Comparison of ENCODE assay signal across 1 cellular context in the genomic region with DNA sequence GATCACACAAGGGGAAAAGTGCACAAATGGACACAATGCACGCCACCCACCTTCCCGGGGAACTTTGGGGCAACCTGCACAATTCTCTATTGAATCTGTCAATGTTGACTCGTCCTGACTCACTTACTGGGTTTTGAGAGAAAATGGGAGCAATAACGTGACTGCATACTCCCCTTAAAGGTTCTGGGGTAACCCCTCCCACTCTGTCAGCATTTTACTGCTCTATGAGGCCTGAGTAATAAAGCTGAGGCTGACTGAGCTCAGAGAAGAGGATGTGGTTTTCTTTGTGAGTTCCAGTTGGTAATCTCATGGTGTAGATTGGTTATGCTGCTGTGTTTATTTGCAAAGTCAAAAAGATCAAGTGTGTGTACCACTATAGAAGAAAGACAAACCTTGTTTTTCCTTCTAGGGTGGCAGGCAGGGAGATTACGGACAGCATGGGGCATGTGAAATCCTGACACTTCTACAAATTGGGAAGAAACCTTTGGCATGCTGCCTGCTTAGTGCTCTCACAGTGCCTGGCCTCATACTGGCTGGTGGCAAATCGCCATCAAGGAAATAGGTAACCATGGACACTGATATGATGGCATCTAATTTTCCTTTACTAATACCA.
TF ChIP-seq lines count a peak whose summit lies in the region.

No MANE protein-coding gene starts in this region.

TF ChIP-seq in HEK293, 187 proteins besides CTCF, POLR2A, EP300 and RAD21 (continued from another document and continues in another):
- TF ChIP-seq ZNF521 (tag by site-specific recombination; IDR thresholded peaks at IDR 0.05) (no peak), GLIS2 (tag by site-specific recombination; IDR thresholded peaks at IDR 0.05) (no peak), GLIS1 (tag by site-specific recombination; IDR thresholded peaks at IDR 0.05) (peak; percentile 91), ZNF239 (tag by site-specific recombination; IDR thresholded peaks at IDR 0.05) (no peak), ZEB2 (tag by site-specific recombination; IDR thresholded peaks at IDR 0.05) (peak; percentile 54; the same call in 1 of the 2 replicates), FEZF1 (tag by site-specific recombination; IDR thresholded peaks at IDR 0.05) (peak; percentile 99), ZBTB48 (tag by site-specific recombination; IDR thresholded peaks at IDR 0.05) (no peak), ZBTB7A (tag by site-specific recombination; IDR thresholded peaks at IDR 0.05; ENCODE audit: low read depth) (no peak), ZNF514 (tag by site-specific recombination; IDR thresholded peaks at IDR 0.05) (no peak), PRDM1 (tag by site-specific recombination; IDR thresholded peaks at IDR 0.05) (no peak), ZNF621 (tag by site-specific recombination; IDR thresholded peaks at IDR 0.05) (no peak), ZNF610 (tag by site-specific recombination; IDR thresholded peaks at IDR 0.05; ENCODE audit: borderline replicate concordance) (0 out of 2 replicates have a peak, but pooled peaks have one; percentile 68), WT1 (tag by site-specific recombination; IDR thresholded peaks at IDR 0.05) (peak; percentile 63; the same call in 1 of the 2 replicates), TCF7L2 (IDR thresholded peaks at IDR 0.05; ENCODE audit: borderline replicate concordance, low read depth, low read length) (no peak), ZNF555 (tag by site-specific recombination; conservative IDR thresholded peaks at IDR 0.05) (no peak), ZFP41 (tag by site-specific recombination; IDR thresholded peaks at IDR 0.05; ENCODE audit: borderline replicate concordance) (no peak), ZNF416 (tag by site-specific recombination; IDR thresholded peaks at IDR 0.05) (no peak), IKZF3 (tag by site-specific recombination; IDR thresholded peaks at IDR 0.05) (peak; percentile 91), ZXDB (tag by site-specific recombination; IDR thresholded peaks at IDR 0.05) (peak; percentile 96)
- TF ChIP-seq, protein P1, sequence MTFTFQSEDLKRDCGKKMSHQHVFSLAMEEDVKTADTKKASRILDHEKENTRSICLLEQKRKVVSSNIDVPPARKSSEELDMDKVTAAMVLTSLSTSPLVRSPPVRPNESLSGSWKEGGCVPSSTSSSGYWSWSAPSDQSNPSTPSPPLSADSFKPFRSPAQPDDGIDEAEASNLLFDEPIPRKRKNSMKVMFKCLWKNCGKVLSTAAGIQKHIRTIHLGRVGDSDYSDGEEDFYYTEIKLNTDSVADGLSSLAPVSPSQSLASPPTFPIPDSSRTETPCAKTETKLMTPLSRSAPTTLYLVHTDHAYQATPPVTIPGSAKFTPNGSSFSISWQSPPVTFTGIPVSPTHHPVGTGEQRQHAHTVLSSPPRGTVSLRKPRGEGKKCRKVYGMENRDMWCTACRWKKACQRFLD (tag by site-specific recombination; IDR thresholded peaks at IDR 0.05), result no peak
- TF ChIP-seq, protein P2, sequence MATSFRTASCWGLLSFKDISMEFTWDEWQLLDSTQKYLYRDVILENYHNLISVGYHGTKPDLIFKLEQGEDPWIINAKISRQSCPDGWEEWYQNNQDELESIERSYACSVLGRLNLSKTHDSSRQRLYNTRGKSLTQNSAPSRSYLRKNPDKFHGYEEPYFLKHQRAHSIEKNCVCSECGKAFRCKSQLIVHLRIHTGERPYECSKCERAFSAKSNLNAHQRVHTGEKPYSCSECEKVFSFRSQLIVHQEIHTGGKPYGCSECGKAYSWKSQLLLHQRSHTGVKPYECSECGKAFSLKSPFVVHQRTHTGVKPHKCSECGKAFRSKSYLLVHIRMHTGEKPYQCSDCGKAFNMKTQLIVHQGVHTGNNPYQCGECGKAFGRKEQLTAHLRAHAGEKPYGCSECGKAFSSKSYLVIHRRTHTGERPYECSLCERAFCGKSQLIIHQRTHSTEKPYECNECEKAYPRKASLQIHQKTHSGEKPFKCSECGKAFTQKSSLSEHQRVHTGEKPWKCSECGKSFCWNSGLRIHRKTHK (tag by site-specific recombination; IDR thresholded peaks at IDR 0.05), result no peak
- TF ChIP-seq, protein P3, sequence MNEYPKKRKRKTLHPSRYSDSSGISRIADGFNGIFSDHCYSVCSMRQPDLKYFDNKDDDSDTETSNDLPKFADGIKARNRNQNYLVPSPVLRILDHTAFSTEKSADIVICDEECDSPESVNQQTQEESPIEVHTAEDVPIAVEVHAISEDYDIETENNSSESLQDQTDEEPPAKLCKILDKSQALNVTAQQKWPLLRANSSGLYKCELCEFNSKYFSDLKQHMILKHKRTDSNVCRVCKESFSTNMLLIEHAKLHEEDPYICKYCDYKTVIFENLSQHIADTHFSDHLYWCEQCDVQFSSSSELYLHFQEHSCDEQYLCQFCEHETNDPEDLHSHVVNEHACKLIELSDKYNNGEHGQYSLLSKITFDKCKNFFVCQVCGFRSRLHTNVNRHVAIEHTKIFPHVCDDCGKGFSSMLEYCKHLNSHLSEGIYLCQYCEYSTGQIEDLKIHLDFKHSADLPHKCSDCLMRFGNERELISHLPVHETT (tag by site-specific recombination; IDR thresholded peaks at IDR 0.05), result 0 out of 2 replicates have a peak, but pooled peaks have one; percentile 60
- TF ChIP-seq, protein P4, sequence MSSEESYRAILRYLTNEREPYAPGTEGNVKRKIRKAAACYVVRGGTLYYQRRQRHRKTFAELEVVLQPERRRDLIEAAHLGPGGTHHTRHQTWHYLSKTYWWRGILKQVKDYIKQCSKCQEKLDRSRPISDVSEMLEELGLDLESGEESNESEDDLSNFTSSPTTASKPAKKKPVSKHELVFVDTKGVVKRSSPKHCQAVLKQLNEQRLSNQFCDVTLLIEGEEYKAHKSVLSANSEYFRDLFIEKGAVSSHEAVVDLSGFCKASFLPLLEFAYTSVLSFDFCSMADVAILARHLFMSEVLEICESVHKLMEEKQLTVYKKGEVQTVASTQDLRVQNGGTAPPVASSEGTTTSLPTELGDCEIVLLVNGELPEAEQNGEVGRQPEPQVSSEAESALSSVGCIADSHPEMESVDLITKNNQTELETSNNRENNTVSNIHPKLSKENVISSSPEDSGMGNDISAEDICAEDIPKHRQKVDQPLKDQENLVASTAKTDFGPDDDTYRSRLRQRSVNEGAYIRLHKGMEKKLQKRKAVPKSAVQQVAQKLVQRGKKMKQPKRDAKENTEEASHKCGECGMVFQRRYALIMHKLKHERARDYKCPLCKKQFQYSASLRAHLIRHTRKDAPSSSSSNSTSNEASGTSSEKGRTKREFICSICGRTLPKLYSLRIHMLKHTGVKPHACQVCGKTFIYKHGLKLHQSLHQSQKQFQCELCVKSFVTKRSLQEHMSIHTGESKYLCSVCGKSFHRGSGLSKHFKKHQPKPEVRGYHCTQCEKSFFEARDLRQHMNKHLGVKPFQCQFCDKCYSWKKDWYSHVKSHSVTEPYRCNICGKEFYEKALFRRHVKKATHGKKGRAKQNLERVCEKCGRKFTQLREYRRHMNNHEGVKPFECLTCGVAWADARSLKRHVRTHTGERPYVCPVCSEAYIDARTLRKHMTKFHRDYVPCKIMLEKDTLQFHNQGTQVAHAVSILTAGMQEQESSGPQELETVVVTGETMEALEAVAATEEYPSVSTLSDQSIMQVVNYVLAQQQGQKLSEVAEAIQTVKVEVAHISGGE (tag by site-specific recombination; conservative IDR thresholded peaks at IDR 0.05; ENCODE audit: low read depth), result no peak
- TF ChIP-seq, protein P5, sequence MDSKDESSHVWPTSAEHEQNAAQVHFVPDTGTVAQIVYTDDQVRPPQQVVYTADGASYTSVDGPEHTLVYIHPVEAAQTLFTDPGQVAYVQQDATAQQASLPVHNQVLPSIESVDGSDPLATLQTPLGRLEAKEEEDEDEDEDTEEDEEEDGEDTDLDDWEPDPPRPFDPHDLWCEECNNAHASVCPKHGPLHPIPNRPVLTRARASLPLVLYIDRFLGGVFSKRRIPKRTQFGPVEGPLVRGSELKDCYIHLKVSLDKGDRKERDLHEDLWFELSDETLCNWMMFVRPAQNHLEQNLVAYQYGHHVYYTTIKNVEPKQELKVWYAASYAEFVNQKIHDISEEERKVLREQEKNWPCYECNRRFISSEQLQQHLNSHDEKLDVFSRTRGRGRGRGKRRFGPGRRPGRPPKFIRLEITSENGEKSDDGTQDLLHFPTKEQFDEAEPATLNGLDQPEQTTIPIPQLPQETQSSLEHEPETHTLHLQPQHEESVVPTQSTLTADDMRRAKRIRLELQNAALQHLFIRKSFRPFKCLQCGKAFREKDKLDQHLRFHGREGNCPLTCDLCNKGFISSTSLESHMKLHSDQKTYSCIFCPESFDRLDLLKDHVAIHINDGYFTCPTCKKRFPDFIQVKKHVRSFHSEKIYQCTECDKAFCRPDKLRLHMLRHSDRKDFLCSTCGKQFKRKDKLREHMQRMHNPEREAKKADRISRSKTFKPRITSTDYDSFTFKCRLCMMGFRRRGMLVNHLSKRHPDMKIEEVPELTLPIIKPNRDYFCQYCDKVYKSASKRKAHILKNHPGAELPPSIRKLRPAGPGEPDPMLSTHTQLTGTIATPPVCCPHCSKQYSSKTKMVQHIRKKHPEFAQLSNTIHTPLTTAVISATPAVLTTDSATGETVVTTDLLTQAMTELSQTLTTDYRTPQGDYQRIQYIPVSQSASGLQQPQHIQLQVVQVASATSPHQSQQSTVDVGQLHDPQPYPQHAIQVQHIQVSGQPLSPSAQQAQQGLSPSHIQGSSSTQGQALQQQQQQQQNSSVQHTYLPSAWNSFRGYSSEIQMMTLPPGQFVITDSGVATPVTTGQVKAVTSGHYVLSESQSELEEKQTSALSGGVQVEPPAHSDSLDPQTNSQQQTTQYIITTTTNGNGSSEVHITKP (tag by site-specific recombination; IDR thresholded peaks at IDR 0.05), result no peak
- TF ChIP-seq, protein P6, sequence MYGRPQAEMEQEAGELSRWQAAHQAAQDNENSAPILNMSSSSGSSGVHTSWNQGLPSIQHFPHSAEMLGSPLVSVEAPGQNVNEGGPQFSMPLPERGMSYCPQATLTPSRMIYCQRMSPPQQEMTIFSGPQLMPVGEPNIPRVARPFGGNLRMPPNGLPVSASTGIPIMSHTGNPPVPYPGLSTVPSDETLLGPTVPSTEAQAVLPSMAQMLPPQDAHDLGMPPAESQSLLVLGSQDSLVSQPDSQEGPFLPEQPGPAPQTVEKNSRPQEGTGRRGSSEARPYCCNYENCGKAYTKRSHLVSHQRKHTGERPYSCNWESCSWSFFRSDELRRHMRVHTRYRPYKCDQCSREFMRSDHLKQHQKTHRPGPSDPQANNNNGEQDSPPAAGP (tag by site-specific recombination; IDR thresholded peaks at IDR 0.05), result 0 out of 2 replicates have a peak, but pooled peaks have one; percentile 56
- TF ChIP-seq, protein P7, sequence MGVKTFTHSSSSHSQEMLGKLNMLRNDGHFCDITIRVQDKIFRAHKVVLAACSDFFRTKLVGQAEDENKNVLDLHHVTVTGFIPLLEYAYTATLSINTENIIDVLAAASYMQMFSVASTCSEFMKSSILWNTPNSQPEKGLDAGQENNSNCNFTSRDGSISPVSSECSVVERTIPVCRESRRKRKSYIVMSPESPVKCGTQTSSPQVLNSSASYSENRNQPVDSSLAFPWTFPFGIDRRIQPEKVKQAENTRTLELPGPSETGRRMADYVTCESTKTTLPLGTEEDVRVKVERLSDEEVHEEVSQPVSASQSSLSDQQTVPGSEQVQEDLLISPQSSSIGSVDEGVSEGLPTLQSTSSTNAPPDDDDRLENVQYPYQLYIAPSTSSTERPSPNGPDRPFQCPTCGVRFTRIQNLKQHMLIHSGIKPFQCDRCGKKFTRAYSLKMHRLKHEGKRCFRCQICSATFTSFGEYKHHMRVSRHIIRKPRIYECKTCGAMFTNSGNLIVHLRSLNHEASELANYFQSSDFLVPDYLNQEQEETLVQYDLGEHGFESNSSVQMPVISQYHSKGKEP (tag by site-specific recombination; IDR thresholded peaks at IDR 0.05), result peak; percentile 47; the same call in 1 of the 2 replicates
- TF ChIP-seq, protein P8, sequence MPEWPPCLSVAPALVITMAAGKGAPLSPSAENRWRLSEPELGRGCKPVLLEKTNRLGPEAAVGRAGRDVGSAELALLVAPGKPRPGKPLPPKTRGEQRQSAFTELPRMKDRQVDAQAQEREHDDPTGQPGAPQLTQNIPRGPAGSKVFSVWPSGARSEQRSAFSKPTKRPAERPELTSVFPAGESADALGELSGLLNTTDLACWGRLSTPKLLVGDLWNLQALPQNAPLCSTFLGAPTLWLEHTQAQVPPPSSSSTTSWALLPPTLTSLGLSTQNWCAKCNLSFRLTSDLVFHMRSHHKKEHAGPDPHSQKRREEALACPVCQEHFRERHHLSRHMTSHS (tag by site-specific recombination; IDR thresholded peaks at IDR 0.05), result peak; percentile 96
- TF ChIP-seq, protein P9, sequence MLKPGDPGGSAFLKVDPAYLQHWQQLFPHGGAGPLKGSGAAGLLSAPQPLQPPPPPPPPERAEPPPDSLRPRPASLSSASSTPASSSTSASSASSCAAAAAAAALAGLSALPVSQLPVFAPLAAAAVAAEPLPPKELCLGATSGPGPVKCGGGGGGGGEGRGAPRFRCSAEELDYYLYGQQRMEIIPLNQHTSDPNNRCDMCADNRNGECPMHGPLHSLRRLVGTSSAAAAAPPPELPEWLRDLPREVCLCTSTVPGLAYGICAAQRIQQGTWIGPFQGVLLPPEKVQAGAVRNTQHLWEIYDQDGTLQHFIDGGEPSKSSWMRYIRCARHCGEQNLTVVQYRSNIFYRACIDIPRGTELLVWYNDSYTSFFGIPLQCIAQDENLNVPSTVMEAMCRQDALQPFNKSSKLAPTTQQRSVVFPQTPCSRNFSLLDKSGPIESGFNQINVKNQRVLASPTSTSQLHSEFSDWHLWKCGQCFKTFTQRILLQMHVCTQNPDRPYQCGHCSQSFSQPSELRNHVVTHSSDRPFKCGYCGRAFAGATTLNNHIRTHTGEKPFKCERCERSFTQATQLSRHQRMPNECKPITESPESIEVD (tag by site-specific recombination; IDR thresholded peaks at IDR 0.05), result peak; percentile 99
- TF ChIP-seq, protein P10, sequence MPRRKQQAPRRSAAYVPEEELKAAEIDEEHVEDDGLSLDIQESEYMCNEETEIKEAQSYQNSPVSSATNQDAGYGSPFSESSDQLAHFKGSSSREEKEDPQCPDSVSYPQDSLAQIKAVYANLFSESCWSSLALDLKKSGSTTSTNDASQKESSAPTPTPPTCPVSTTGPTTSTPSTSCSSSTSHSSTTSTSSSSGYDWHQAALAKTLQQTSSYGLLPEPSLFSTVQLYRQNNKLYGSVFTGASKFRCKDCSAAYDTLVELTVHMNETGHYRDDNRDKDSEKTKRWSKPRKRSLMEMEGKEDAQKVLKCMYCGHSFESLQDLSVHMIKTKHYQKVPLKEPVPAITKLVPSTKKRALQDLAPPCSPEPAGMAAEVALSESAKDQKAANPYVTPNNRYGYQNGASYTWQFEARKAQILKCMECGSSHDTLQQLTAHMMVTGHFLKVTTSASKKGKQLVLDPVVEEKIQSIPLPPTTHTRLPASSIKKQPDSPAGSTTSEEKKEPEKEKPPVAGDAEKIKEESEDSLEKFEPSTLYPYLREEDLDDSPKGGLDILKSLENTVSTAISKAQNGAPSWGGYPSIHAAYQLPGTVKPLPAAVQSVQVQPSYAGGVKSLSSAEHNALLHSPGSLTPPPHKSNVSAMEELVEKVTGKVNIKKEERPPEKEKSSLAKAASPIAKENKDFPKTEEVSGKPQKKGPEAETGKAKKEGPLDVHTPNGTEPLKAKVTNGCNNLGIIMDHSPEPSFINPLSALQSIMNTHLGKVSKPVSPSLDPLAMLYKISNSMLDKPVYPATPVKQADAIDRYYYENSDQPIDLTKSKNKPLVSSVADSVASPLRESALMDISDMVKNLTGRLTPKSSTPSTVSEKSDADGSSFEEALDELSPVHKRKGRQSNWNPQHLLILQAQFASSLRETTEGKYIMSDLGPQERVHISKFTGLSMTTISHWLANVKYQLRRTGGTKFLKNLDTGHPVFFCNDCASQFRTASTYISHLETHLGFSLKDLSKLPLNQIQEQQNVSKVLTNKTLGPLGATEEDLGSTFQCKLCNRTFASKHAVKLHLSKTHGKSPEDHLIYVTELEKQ (tag by site-specific recombination; IDR thresholded peaks at IDR 0.05; ENCODE audit: borderline replicate concordance), result peak; percentile 73
